Comparison of ENCODE assay signal across 15 cellular contexts in genomic region chr14:51931308-51931707, GRCh38. TPM values are rescaled to one million over a fixed set of nuclear protein-coding genes. Genes with fewer than 3 reads are reported as not detected.
DNase-seq lines count a peak whose midpoint lies in the region; ATAC-seq, FAIRE-seq and TF ChIP-seq lines count a peak whose summit lies in the region.
"Had no signal": no experiment of that assay in that cellular context is flagged by ENCODE, and none has a peak within 500 bp of the region (broad histone marks: within the 10 kb centered on the region; RNA-seq: fewer than 3 reads in every experiment).

No MANE protein-coding gene starts in this region.

- no peak overlapping the region for H3K4me3 Mint-ChIP-seq in activated naive CD4-positive, alpha-beta T cell treated with anti-CD3 and anti-CD28 coated beads, Interleukin-2, amount 50 U/mL, for 24 hours
- H3K4me3 Mint-ChIP-seq in T-helper 17 cell, result peak overlapping the region; percentile 37
- peak overlapping the region; percentile 1 to 72 for H3K4me3 Mint-ChIP-seq in effector memory CD8-positive, alpha-beta T cell

- WGBS in upper lobe of left lung, 2 donors, result 75 to 83% methylated on average over 2 of the region's 2 CpGs

- H3K4me1 Mint-ChIP-seq in activated naive CD4-positive, alpha-beta T cell treated with anti-CD3 and anti-CD28 coated beads, Interleukin-2, amount 50 U/mL, for 24 hours, result peaks cover 77% of the 10 kb centered on the region
- H3K4me1 Mint-ChIP-seq in T-helper 17 cell, result peaks cover 60% of the 10 kb centered on the region
- peaks cover 70 to 83% of the 10 kb centered on the region in 2 donors for H3K4me1 Mint-ChIP-seq in effector memory CD8-positive, alpha-beta T cell (ENCODE audit: low read depth in 2 of 2)

- H3K27ac Mint-ChIP-seq in activated naive CD4-positive, alpha-beta T cell treated with anti-CD3 and anti-CD28 coated beads, Interleukin-2, amount 50 U/mL, for 24 hours, result peak overlapping the region; percentile 73
- H3K27ac Mint-ChIP-seq in T-helper 17 cell, result peak overlapping the region; percentile 81
- peak overlapping the region; percentile 33 to 93 for H3K27ac Mint-ChIP-seq in effector memory CD8-positive, alpha-beta T cell

- ATAC-seq in T-helper 17 cell (no peak), upper lobe of left lung (ENCODE audit: low FRiP score in 2 of 2) (no peak)
- ATAC-seq in effector memory CD8-positive, alpha-beta T cell (replicated peaks), result no peak

- H3K27me3 Mint-ChIP-seq in activated naive CD4-positive, alpha-beta T cell treated with anti-CD3 and anti-CD28 coated beads, Interleukin-2, amount 50 U/mL, for 24 hours, result no peaks in the 10 kb centered on the region
- H3K27me3 Mint-ChIP-seq in T-helper 17 cell, result no peaks in the 10 kb centered on the region
- no peaks in the 10 kb centered on the region for H3K27me3 Mint-ChIP-seq in effector memory CD8-positive, alpha-beta T cell

- no peaks in the 10 kb centered on the region for H3K9me3 Mint-ChIP-seq in activated naive CD4-positive, alpha-beta T cell treated with anti-CD3 and anti-CD28 coated beads, Interleukin-2, amount 50 U/mL, for 24 hours
- H3K9me3 Mint-ChIP-seq in effector memory CD8-positive, alpha-beta T cell, result no peaks in the 10 kb centered on the region

- peaks cover 25% of the 10 kb centered on the region for H3K36me3 Mint-ChIP-seq in activated naive CD4-positive, alpha-beta T cell treated with anti-CD3 and anti-CD28 coated beads, Interleukin-2, amount 50 U/mL, for 24 hours
- H3K36me3 Mint-ChIP-seq in T-helper 17 cell (ENCODE audit: low read depth), result peaks cover 15% of the 10 kb centered on the region
- H3K36me3 Mint-ChIP-seq in effector memory CD8-positive, alpha-beta T cell (ENCODE audit: insufficient read depth), result peaks cover 61% of the 10 kb centered on the region

- no peak overlapping the region for H3K4me3 ChIP-seq in upper lobe of left lung
- H3K4me3 ChIP-seq: cardiac muscle cell had no signal

- H3K27ac ChIP-seq in upper lobe of left lung, result no peak overlapping the region
- H3K27ac ChIP-seq: cardiac muscle cell, WERI-Rb-1 had no signal

- H3K9me3 ChIP-seq in T-helper 17 cell (ENCODE audit: control insufficient read depth, low read length, poor library complexity, severe bottlenecking), result no peaks in the 10 kb centered on the region
- no peaks in the 10 kb centered on the region for H3K9me3 ChIP-seq in upper lobe of left lung

- DNase-seq in activated naive CD4-positive, alpha-beta T cell treated with Interleukin-2 at 50 U/mL for 16 hours, result no peak
- DNase-seq in T-helper 17 cell (no peak), upper lobe of left lung (no peak), GM12891 (ENCODE audit: insufficient read length, low spot score) (no peak), NCI-H1105 (lab: John Stamatoyannopoulos, UW) (no peak)
- DNase-seq in effector memory CD8-positive, alpha-beta T cell, result no peak
- DNase-seq: activated CD4-positive, alpha-beta T cell treated with anti-CD3 and anti-CD28 coated beads, Interleukin-2, amount 50 U/mL, for 4 hours; mammary epithelial cell; NCI-H1417; NCI-H510A treated with DMSO at 0.1 percent for 48 hours; stimulated activated CD4-positive, alpha-beta T cell treated with anti-CD3 and anti-CD28 coated beads, Interleukin-2, amount 100 ng/mL, for 48 hours; stimulated activated naive CD4-positive, alpha-beta T cell treated with Interleukin-2 at 50 U/mL for 16 hours; WERI-Rb-1 had no signal

- no peak for FAIRE-seq in GM12891 (lab: Jason Lieb, UNC)

- no peaks in the 10 kb centered on the region for H3K36me3 ChIP-seq in upper lobe of left lung
- H3K36me3 ChIP-seq: cardiac muscle cell, WERI-Rb-1 had no signal

- H3K4me1 ChIP-seq in upper lobe of left lung, result no peaks in the 10 kb centered on the region

- no peak for TF ChIP-seq EP300 in upper lobe of left lung (IDR thresholded peaks at IDR 0.05)

- TF ChIP-seq POLR2A in upper lobe of left lung (IDR thresholded peaks at IDR 0.05) (no peak), GM12891 (IDR thresholded peaks at IDR 0.05; ENCODE audit: low read depth, low read length) (no peak)

- no peak for TF ChIP-seq CTCF in upper lobe of left lung (IDR thresholded peaks at IDR 0.05)

- H3K27me3 ChIP-seq in upper lobe of left lung, result no peaks in the 10 kb centered on the region
- H3K27me3 ChIP-seq: cardiac muscle cell had no signal

TF ChIP-seq in GM12891, 5 proteins besides CTCF, POLR2A, EP300 and RAD21:
- TF ChIP-seq SPI1 (IDR thresholded peaks at IDR 0.05; ENCODE audit: low read depth, low read length), result no peak
- no peak for TF ChIP-seq POLR2AphosphoS5 (IDR thresholded peaks at IDR 0.05; ENCODE audit: low read depth, low read length)
- TF ChIP-seq PAX5 (IDR thresholded peaks at IDR 0.05; ENCODE audit: insufficient read depth, low read length, severe bottlenecking), result no peak
- no peak for TF ChIP-seq POU2F2 (IDR thresholded peaks at IDR 0.05; ENCODE audit: low read depth, low read length)
- TF ChIP-seq TAF1 (IDR thresholded peaks at IDR 0.05; ENCODE audit: low read depth, low read length), result no peak

RNA-seq across cellular contexts. Expression of gene RTRAF, which starts 58.0 kb away (rescaled TPM):
- total RNA-seq in T-helper 17 cell (100 to 1,000 TPM; 123 to 135 TPM), upper lobe of left lung (100 to 1,000 TPM in 2 of 6 donors, 10 to 100 TPM in 3, 1 to 10 TPM in 1; 7.3 to 116 (median 62.0) TPM)
- 338 TPM for polyA plus RNA-seq in GM12891 (2012; ENCODE audit: low read depth, missing spikeins)
